Comparison of ENCODE assay signal across 9 cellular contexts in the genomic region with DNA sequence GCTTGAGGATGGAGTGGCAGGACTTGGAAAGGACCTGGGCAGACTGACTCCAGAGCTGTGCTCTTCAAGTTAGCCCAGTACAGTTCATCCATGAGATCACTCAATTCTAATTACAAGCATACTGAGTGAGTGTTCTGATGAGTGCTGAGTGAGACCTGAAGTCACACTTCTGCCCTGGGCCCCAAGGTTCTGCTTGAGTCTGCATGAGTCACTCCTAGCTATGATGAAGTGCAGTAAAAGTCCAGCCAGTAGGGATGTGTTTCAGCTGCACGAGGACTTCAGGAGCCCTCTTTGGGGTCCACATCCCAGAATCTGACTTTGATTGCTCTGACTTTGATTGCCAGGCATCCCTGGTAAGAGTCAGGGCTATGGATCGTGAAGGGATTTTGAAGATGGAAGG. TPM values are rescaled to one million over a fixed set of nuclear protein-coding genes. Genes with fewer than 3 reads are reported as not detected.
DNase-seq lines count a peak whose midpoint lies in the region; ATAC-seq and TF ChIP-seq lines count a peak whose summit lies in the region.
"Had no signal": no experiment of that assay in that cellular context is flagged by ENCODE, and none has a peak within 500 bp of the region (broad histone marks: within the 10 kb centered on the region; RNA-seq: fewer than 3 reads in every experiment).

No MANE protein-coding gene starts in this region.

- no peak for TF ChIP-seq CTCF in Panc1 (IDR thresholded peaks at IDR 0.05)
- TF ChIP-seq CTCF in GM20000 (IDR thresholded peaks at IDR 0.05; ENCODE audit: extremely low read depth, missing control alignments), result no peak

- H3K9me3 ChIP-seq in GM23248 (ENCODE audit: low read depth) (no peaks in the 10 kb centered on the region), Panc1 (ENCODE audit: control insufficient read depth, insufficient read depth, low read depth, low read length) (no peaks in the 10 kb centered on the region)

- peaks cover 51% of the 10 kb centered on the region for H3K4me1 ChIP-seq in GM23248 (ENCODE audit: insufficient read depth)
- peaks cover 3% of the 10 kb centered on the region; the same call in 1 of the 2 replicates for H3K4me1 ChIP-seq in Panc1 (ENCODE audit: control insufficient read depth, insufficient read depth, low read length)

- CTCF ChIA-PET in Panc1 (lab: Charles Lee), result no interaction called here

- in situ Hi-C loops in GM23248 (cut with MboI) (no loop called here), Panc1 (cut with HindIII; ENCODE audit: low pct_unique_long_range_greater_than_20kb, low sequenced_read_pairs) (no loop called here)

- no TSS peak for BruUV-seq in Panc1 (replicated peaks; lab: Mats Ljungman, UMichigan)

- no peaks in the 10 kb centered on the region for H3K27me3 ChIP-seq in GM23248 (replicated peaks; ENCODE audit: insufficient read depth)
- H3K27me3 ChIP-seq in Panc1 (ENCODE audit: control insufficient read depth, insufficient read depth, low read length), result no peaks in the 10 kb centered on the region

- peak overlapping the region; percentile 13; the same call in 1 of the 2 replicates for H3K9ac ChIP-seq in GM23248

- DNase-seq in GM23248 (peak; percentile 96), Panc1 (ENCODE audit: low read depth, low spot score) (peak; percentile 28), GM20000 (ENCODE audit: low spot score) (no peak)
- peak; percentile 67 for DNase-seq in stimulated activated CD4-positive, alpha-beta T cell treated with anti-CD3 and anti-CD28 coated beads, Interleukin-15, amount 100 ng/mL, for 24 hours

- H2AFZ ChIP-seq in GM23248, result no peak overlapping the region

- no peaks in the 10 kb centered on the region for H3K79me2 ChIP-seq in GM23248 (ENCODE audit: insufficient read depth)

- intact Hi-C loops in Panc1 (cut with micrococcal nuclease; ENCODE audit: unreplicated experiment), result no loop called here

- no peaks in the 10 kb centered on the region for H3K9me2 ChIP-seq in GM23248 (ENCODE audit: insufficient read depth)

- peak overlapping the region; percentile 12 for H3K4me2 ChIP-seq in GM23248 (ENCODE audit: unreplicated experiment)

- H3K4me3 ChIP-seq in GM23248, result no peak overlapping the region
- no peak overlapping the region for H3K4me3 ChIP-seq in Panc1 (ENCODE audit: low read depth in 2 of 2, low read length in 2 of 2)
- H3K4me3 ChIP-seq: SK-N-MC, skin epidermis had no signal

- WGBS in GM23248 (ENCODE audit: low coverage in 1 of 2, low lambda C conversion rate in 2 of 2, missing lambda C conversion rate in 2 of 2), 2 experiments, result 3% methylated on average over 2 of the region's 2 CpGs

- H3K27ac ChIP-seq in GM23248 (peak overlapping the region; percentile 58), Panc1 (ENCODE audit: low read length) (no peak overlapping the region)
- H3K27ac ChIP-seq: SK-N-MC, skin epidermis had no signal

- no peaks in the 10 kb centered on the region for H4K20me1 ChIP-seq in GM23248 (ENCODE audit: insufficient read depth)

- ATAC-seq in Panc1 (peak; percentile 20; the same call in 1 of the 2 replicates), esophagus mucosa (peak; percentile 88), GM18502 (IDR thresholded peaks at IDR 0.05; ENCODE audit: poor library complexity, unreplicated experiment) (no peak), GM18511 (IDR thresholded peaks at IDR 0.05; ENCODE audit: unreplicated experiment) (no peak)

- POLR2A ChIA-PET in Panc1 (lab: Charles Lee), result interaction anchor here (0.6 kb wide), 1 partner anchor 170 kb away, joined by 3 read pairs; no protein-coding TSS in a partner anchor

- peaks cover 45% of the 10 kb centered on the region for H3F3A ChIP-seq in GM23248 (ENCODE audit: insufficient read depth)

- H3K36me3 ChIP-seq in GM23248 (ENCODE audit: low read depth), result no peaks in the 10 kb centered on the region
- no peaks in the 10 kb centered on the region for H3K36me3 ChIP-seq in Panc1 (ENCODE audit: control insufficient read depth, insufficient read depth, low read length)

RNA-seq across cellular contexts. Expression of a gene that starts 35.8 kb away (rescaled TPM):
- total RNA-seq in GM23248 (2014; rRNA removed; shearing (Covaris generic)), result 7.3 and 8.3 TPM in 2 replicates
- polyA plus RNA-seq in GM23248 (2016; fragmentation: Nextera tagmentation; extraction: Ambion mirVana), result 4.5 and 5.5 TPM in 2 replicates
- 5.5 TPM for total RNA-seq in Panc1 (2021; ENCODE audit: unreplicated experiment)
- polyA plus RNA-seq in Panc1 (2012; ENCODE audit: insufficient read length), result 0.53 TPM
- 11.1 TPM for total RNA-seq in esophagus mucosa

Comparison
In these comparisons a context has a peak if more than half of its experiments do, and no peak if none do; other contexts are left out.
1. ATAC-seq: peak in Panc1 (single experiment) and esophagus mucosa (single experiment); none in GM18502 (single experiment) and GM18511 (single experiment).